In genomic region chr12:130816055-130816454, GRCh38 we compare ENCODE assay signal across 26 cellular contexts. TPM values are rescaled to one million over a fixed set of nuclear protein-coding genes. Genes with fewer than 3 reads are reported as not detected.
DNase-seq lines count a peak whose midpoint lies in the region; ATAC-seq, FAIRE-seq and TF ChIP-seq lines count a peak whose summit lies in the region.
"Had no signal": no experiment of that assay in that cellular context is flagged by ENCODE, and none has a peak within 500 bp of the region (broad histone marks: within the 10 kb centered on the region; RNA-seq: fewer than 3 reads in every experiment).

No MANE protein-coding gene starts in this region.

- no peak overlapping the region for H3K14ac ChIP-seq in neuronal stem cell (ENCODE audit: low read length)

- no peak overlapping the region for H3K4ac ChIP-seq in neuronal stem cell (ENCODE audit: low read length)

- no peaks in the 10 kb centered on the region for H3K9me3 ChIP-seq in neuronal stem cell (replicated peaks in 1 of 2; ENCODE audit: control insufficient read depth in 2 of 2, insufficient read depth in 1 of 2, low read depth in 1 of 2, low read length in 2 of 2)
- H3K9me3 ChIP-seq: colonic mucosa, gastroesophageal sphincter, transverse colon had no signal

- H2BK120ac ChIP-seq in neuronal stem cell (ENCODE audit: low read depth, low read length) = no peak overlapping the region

- H3K27me3 ChIP-seq in neuronal stem cell (ENCODE audit: control insufficient read depth in 3 of 3, insufficient read depth in 3 of 3, low read depth in 1 of 3, low read length in 3 of 3) = peaks cover 0 to 2% (median 0%) of the 10 kb centered on the region in 3 experiments
- H3K27me3 ChIP-seq: brain microvascular endothelial cell, colonic mucosa, gastroesophageal sphincter, transverse colon had no signal

- H3K27ac ChIP-seq in caudate nucleus (ENCODE audit: low read depth, low read length) (peak overlapping the region; percentile 75), neuronal stem cell (replicated peaks; ENCODE audit: low read length) (no peak overlapping the region)
- H3K27ac ChIP-seq: brain microvascular endothelial cell, colonic mucosa, gastroesophageal sphincter, transverse colon had no signal

- ATAC-seq in HG03439 (IDR thresholded peaks at IDR 0.05; ENCODE audit: unreplicated experiment) (no peak), HG02623 (IDR thresholded peaks at IDR 0.05; ENCODE audit: unreplicated experiment) (no peak), GM19324 (IDR thresholded peaks at IDR 0.05; ENCODE audit: low FRiP score, unreplicated experiment) (no peak)
- ATAC-seq: gastroesophageal sphincter; PC-3; stimulated activated naive CD8-positive, alpha-beta T cell treated with anti-CD3 and anti-CD28 coated beads, Interleukin-15, amount 100 ng/mL, for 72 hours had no signal

- H2AK5ac ChIP-seq in neuronal stem cell (ENCODE audit: low read depth, low read length) = peak overlapping the region; percentile 63

- peaks cover 5 to 31% of the 10 kb centered on the region in 2 donors for H3K36me3 ChIP-seq in neuronal stem cell (replicated peaks in 1 of 2; ENCODE audit: control insufficient read depth in 2 of 2, insufficient read depth in 2 of 2, low read length in 2 of 2)
- H3K36me3 ChIP-seq: colonic mucosa, transverse colon had no signal

- peak overlapping the region; percentile 34 for H3K23ac ChIP-seq in neuronal stem cell (ENCODE audit: low read depth, low read length, poor library complexity)

- TF ChIP-seq POLR2A in GM12892 (IDR thresholded peaks at IDR 0.05; ENCODE audit: low read depth, low read length) (no peak), NB4 (IDR thresholded peaks at IDR 0.05; ENCODE audit: extremely low read depth, insufficient read length) (no peak)

- peak overlapping the region; percentile 94 for H3K18ac ChIP-seq in neuronal stem cell (ENCODE audit: low read length)

- FAIRE-seq in GM12892 (lab: Jason Lieb, UNC) = peak; percentile 51

- no CpG with 5 or more reads among the region's 14 CpGs for WGBS in neuronal stem cell (ENCODE audit: extremely low coverage in 2 of 2, insufficient read length in 2 of 2, insufficient replicate concordance in 1 of 2), 2 donors

- peak overlapping the region; percentile 71 for H2BK15ac ChIP-seq in neuronal stem cell (ENCODE audit: low read length)

- H2AFZ ChIP-seq in neuronal stem cell (ENCODE audit: low read length) = no peak overlapping the region

- DNase-seq in GM12892 (ENCODE audit: insufficient read length) = no peak
- DNase-seq in NB4 (ENCODE audit: low read depth) = peak; percentile 100
- peak in 2 of 61 donors; percentile 12 to 18 for DNase-seq in caudate nucleus (lab: John Stamatoyannopoulos, UW)
- no peak for DNase-seq in neuronal stem cell (ENCODE audit: low spot score)
- DNase-seq in NCI-H2029 treated with DMSO at 0.1 percent for 48 hours (lab: John Stamatoyannopoulos, UW) = no peak
- DNase-seq: activated CD4-positive, alpha-beta T cell treated with anti-CD3 and anti-CD28 coated beads, Interleukin-2, amount 50 U/mL, for 4 hours; activated CD8-positive, alpha-beta memory T cell treated with anti-CD3 and anti-CD28 coated beads, Interleukin-2, amount 50 U/mL, for 48 hours; brain microvascular endothelial cell; CD8-positive, alpha-beta memory T cell; colonic mucosa; DMS53; KBM-7; kidney glomerular epithelial cell; MM.1S; NCI-H187; NCI-H345; PC-3; SIG-M5; stimulated activated CD4-positive, alpha-beta T cell treated with anti-CD3 and anti-CD28 coated beads, Interleukin-4, amount 100 ng/mL, for 24 hours; stimulated activated naive CD8-positive, alpha-beta T cell treated with anti-CD3 and anti-CD28 coated beads, Interleukin-15, amount 100 ng/mL, for 72 hours; transverse colon had no signal

- no peak overlapping the region for H3K9ac ChIP-seq in neuronal stem cell (ENCODE audit: low read depth, low read length, poor library complexity)

- TF ChIP-seq CTCF in NB4 (IDR thresholded peaks at IDR 0.05; ENCODE audit: low read depth, low read length) = no peak

- H2BK5ac ChIP-seq in neuronal stem cell (ENCODE audit: low read length) = no peak overlapping the region

- H3K79me1 ChIP-seq in neuronal stem cell (ENCODE audit: low read depth, low read length) = peaks cover 6% of the 10 kb centered on the region

- no peak overlapping the region for H3K4me3 ChIP-seq in NB4 (ENCODE audit: low read depth, low read length)
- H3K4me3 ChIP-seq in neuronal stem cell (ENCODE audit: low read length in 2 of 2) = no peak overlapping the region
- H3K4me3 ChIP-seq: colonic mucosa, gastroesophageal sphincter, lung, transverse colon had no signal

- H4K8ac ChIP-seq in neuronal stem cell (ENCODE audit: low read depth, low read length) = no peak overlapping the region

- no peak overlapping the region for H4K91ac ChIP-seq in neuronal stem cell (ENCODE audit: low read depth, low read length, poor library complexity)

- no peak overlapping the region for H2BK12ac ChIP-seq in neuronal stem cell (ENCODE audit: low read length)

- peaks cover 9 to 13% of the 10 kb centered on the region in 2 donors for H3K4me1 ChIP-seq in neuronal stem cell (ENCODE audit: control insufficient read depth in 2 of 2, insufficient read depth in 1 of 2, low read depth in 1 of 2, low read length in 2 of 2)

- H3K4me2 ChIP-seq in neuronal stem cell (ENCODE audit: insufficient read depth, low read length, poor library complexity, severe bottlenecking) = no peak overlapping the region

RNA-seq across cellular contexts. Expression of gene STX2, which starts 23.0 kb away (rescaled TPM):
- 13.8 TPM for polyA plus RNA-seq in GM12892 (2012; ENCODE audit: missing spikeins)
- polyA plus RNA-seq in neuronal stem cell (2013, experiment 1 of 2) = 26.0 TPM
- 28.0 TPM for polyA plus RNA-seq in neuronal stem cell (2013, experiment 2 of 2)

RNA-seq across cellular contexts. Expression of gene RAN, which starts 55.8 kb away (rescaled TPM):
- 1,760 TPM for polyA plus RNA-seq in GM12892 (2012; ENCODE audit: missing spikeins)
- 728 TPM for polyA plus RNA-seq in neuronal stem cell (2013, experiment 1 of 2)
- polyA plus RNA-seq in neuronal stem cell (2013, experiment 2 of 2) = 721 TPM
